Comparison of ENCODE assay signal across 17 cellular contexts in genomic region chr2:171754254-171754939, GRCh38.
"Had no signal": no experiment of that assay in that cellular context is flagged by ENCODE, and none has a peak within 500 bp of the region (broad histone marks: within the 10 kb centered on the region; RNA-seq: fewer than 3 reads in every experiment).

No MANE protein-coding gene starts in this region.

- H3K27ac Mint-ChIP-seq: activated naive CD4-positive, alpha-beta T cell treated with anti-CD3 and anti-CD28 coated beads, Interleukin-2, amount 50 U/mL, for 72 hours; brain; dendritic cell treated with granulocyte-macrophage colony-stimulating factor and Interleukin-4, amounts not matched to agents 40 ng/mL and 50 ng/mL, for 4 days; stimulated activated effector memory CD8-positive, alpha-beta T cell treated with anti-CD3 and anti-CD28 coated beads, Interleukin-12 subunit alpha, Interleukin-12 subunit beta, amount 100 ng/mL, for 72 hours had no signal

- H3K27me3 Mint-ChIP-seq: brain; dendritic cell treated with granulocyte-macrophage colony-stimulating factor and Interleukin-4, amounts not matched to agents 40 ng/mL and 50 ng/mL, for 4 days; effector memory CD8-positive, alpha-beta T cell; naive B cell had no signal

- H3K4me1 Mint-ChIP-seq: brain; stimulated activated effector memory CD8-positive, alpha-beta T cell treated with anti-CD3 and anti-CD28 coated beads, Interleukin-12 subunit alpha, Interleukin-12 subunit beta, amount 100 ng/mL, for 72 hours had no signal

- FAIRE-seq: islet of Langerhans, pancreas had no signal

- H3K9me3 Mint-ChIP-seq: dendritic cell treated with granulocyte-macrophage colony-stimulating factor and Interleukin-4, amounts not matched to agents 40 ng/mL and 50 ng/mL, for 4 days; effector memory CD8-positive, alpha-beta T cell had no signal

- H3K4me3 Mint-ChIP-seq: brain; dendritic cell treated with granulocyte-macrophage colony-stimulating factor and Interleukin-4, amounts not matched to agents 40 ng/mL and 50 ng/mL, for 4 days; effector memory CD8-positive, alpha-beta T cell; naive B cell; stimulated activated effector memory CD8-positive, alpha-beta T cell treated with anti-CD3 and anti-CD28 coated beads, Interleukin-12 subunit alpha, Interleukin-12 subunit beta, amount 100 ng/mL, for 72 hours had no signal

- DNase-seq: activated CD4-positive, CD25-positive, alpha-beta regulatory T cell treated with anti-CD3 and anti-CD28 coated beads, Interleukin-2, amount 50 U/mL, for 72 hours; activated effector memory CD4-positive, alpha-beta T cell treated with anti-CD3 and anti-CD28 coated beads, Interleukin-2, amount 50 U/mL, for 16 hours; activated T-cell treated with anti-CD3 and anti-CD28 coated beads for 4 hours; amniotic stem cell; central memory CD4-positive, alpha-beta T cell; effector memory CD8-positive, alpha-beta T cell; heart right ventricle; left colon; naive B cell; pancreas; T1000 had no signal

- ATAC-seq: activated naive CD4-positive, alpha-beta T cell treated with anti-CD3 and anti-CD28 coated beads, Interleukin-2, amount 50 U/mL, for 72 hours; effector memory CD8-positive, alpha-beta T cell; gastroesophageal sphincter; heart right ventricle; left colon; pancreas; stimulated activated effector memory CD8-positive, alpha-beta T cell treated with anti-CD3 and anti-CD28 coated beads, Interleukin-12 subunit alpha, Interleukin-12 subunit beta, amount 100 ng/mL, for 72 hours had no signal
